Comparison of ENCODE assay signal across 8 cellular contexts in the genomic region with DNA sequence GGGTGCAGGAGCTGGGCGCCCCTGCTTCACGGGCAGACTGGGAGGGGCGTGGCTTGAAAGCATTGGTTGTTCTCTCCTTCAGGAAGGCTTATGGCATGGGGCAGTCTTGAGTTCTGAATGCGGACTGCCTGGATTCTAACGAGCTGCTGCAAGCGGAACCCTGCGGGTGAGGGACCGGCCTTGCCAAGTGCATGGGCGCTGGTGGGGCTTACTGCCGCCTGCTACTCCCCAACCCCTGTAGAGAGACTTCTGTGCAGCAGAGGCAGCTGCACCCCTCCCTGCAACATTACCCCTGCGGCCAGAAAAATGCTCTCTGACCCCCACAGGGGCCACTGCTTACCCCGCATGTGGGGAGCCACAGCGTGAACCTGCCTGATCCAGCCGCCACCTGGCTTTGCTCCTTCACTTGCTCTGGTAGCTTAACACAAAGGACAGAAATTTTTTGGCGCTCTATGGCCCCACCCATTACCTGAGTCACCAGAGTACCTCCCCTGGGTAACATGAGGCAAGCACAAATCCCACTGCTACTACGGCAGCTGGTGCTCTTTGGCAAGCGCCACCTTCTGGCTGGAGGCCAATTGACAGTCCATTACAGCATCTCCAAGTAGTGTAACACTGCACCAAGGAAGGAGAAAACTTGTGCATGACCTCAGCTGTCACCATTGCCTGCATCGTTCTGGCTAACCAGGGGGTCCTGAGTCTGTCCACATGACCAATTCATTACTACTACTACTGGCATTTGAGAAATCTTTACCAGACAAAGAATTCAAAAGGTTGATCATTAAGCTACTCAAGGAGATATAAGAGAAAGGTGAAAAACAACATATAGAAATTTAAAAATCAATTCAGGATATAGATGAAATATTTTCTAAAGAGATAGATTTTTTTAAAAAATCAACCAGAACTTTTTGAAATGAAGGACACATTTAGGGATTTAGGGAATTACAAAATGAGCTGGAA. TPM values are rescaled to one million over a fixed set of nuclear protein-coding genes. Genes with fewer than 3 reads are reported as not detected.
A peak's percentile ranks its signal among the peaks of the same experiment; 100 is the strongest.
DNase-seq lines count a peak whose midpoint lies in the region; ATAC-seq and TF ChIP-seq lines count a peak whose summit lies in the region.

No MANE protein-coding gene starts in this region.

- H3K4me1 ChIP-seq in PC-3 (ENCODE audit: insufficient read depth, low read length): peaks cover 6% of the 10 kb centered on the region; the same call in 1 of the 2 replicates

- intact Hi-C loops in PC-3 (cut with micrococcal nuclease): loop anchor here (1.0 kb wide), 1 partner anchor 149 kb away; no protein-coding TSS in a partner anchor
- intact Hi-C loops in activated T-helper 1 cell treated with anti-CD3 and anti-CD28 coated beads, Interleukin-12 subunit alpha, Interleukin-12 subunit beta, Interleukin-2, Interleukin-4 antibody, amounts not matched to agents 30 ng/mL and 10 ng/mL and 1 ng/mL, durations not matched to agents 14 hours and 24 hours and 36 hours (cut with micrococcal nuclease): loop anchor here (1.0 to 5.0 kb wide), 10 partner anchors 8 to 369 kb away; partner anchors contain the start of genes MYL12A and MYL12B

- peak overlapping the region; percentile 90 for H3K4me2 ChIP-seq in PC-3 (ENCODE audit: low read length)

- peak overlapping the region; percentile 76 for H3K27ac ChIP-seq in PC-3 (ENCODE audit: low read length)

- CTCF ChIA-PET in PC-3 (lab: Charles Lee): interaction anchor here (0.5 to 1.6 kb wide), 11 partner anchors 8 to 369 kb away, joined by 3 to 6 read pairs (median 5); no protein-coding TSS in a partner anchor

- H3K27ac Mint-ChIP-seq in activated T-helper 1 cell treated with anti-CD3 and anti-CD28 coated beads, Interleukin-12 subunit alpha, Interleukin-12 subunit beta, Interleukin-2, Interleukin-4 antibody, amounts not matched to agents 30 ng/mL and 10 ng/mL and 1 ng/mL, durations not matched to agents 14 hours and 24 hours and 36 hours: peak overlapping the region; percentile 82
- peak overlapping the region; percentile 92 to 94 (median 94) for H3K27ac Mint-ChIP-seq in nephron

- DNase-seq in CD1c-positive myeloid dendritic cell (ENCODE audit: extremely low spot score) (peak; percentile 92), PC-3 (peak; percentile 99), fibroblast of pulmonary artery (ENCODE audit: low read depth) (peak; percentile 88)
- peak; percentile 89 for DNase-seq in activated T-helper 1 cell treated with anti-CD3 and anti-CD28 coated beads, Interleukin-12 subunit alpha, Interleukin-12 subunit beta, Interleukin-2, Interleukin-4 antibody, amounts not matched to agents 30 ng/mL and 10 ng/mL and 1 ng/mL, durations not matched to agents 14 hours and 24 hours and 36 hours (ENCODE audit: low spot score)
- peak; percentile 91 for DNase-seq in stimulated activated naive CD4-positive, alpha-beta T cell treated with Interleukin-2 at 50 U/mL for 16 hours (lab: John Stamatoyannopoulos, UW)

- H3F3A ChIP-seq in PC-3 (ENCODE audit: low read length, unreplicated experiment): no peaks in the 10 kb centered on the region

- no peaks in the 10 kb centered on the region for H3K9me3 ChIP-seq in PC-3 (ENCODE audit: low read length)

- H3K9me3 Mint-ChIP-seq in activated T-helper 1 cell treated with anti-CD3 and anti-CD28 coated beads, Interleukin-12 subunit alpha, Interleukin-12 subunit beta, Interleukin-2, Interleukin-4 antibody, amounts not matched to agents 30 ng/mL and 10 ng/mL and 1 ng/mL, durations not matched to agents 14 hours and 24 hours and 36 hours: no peaks in the 10 kb centered on the region
- H3K9me3 Mint-ChIP-seq in nephron: peaks cover 32% of the 10 kb centered on the region

- ATAC-seq in GM19395 (IDR thresholded peaks at IDR 0.05; ENCODE audit: unreplicated experiment) (peak; percentile 99), HG03521 (IDR thresholded peaks at IDR 0.05; ENCODE audit: unreplicated experiment) (peak; percentile 99), PC-3 (peak; percentile 94)

- H3K36me3 ChIP-seq in PC-3 (ENCODE audit: low read depth, low read length): no peaks in the 10 kb centered on the region

- peak overlapping the region; percentile 92 for H3K9ac ChIP-seq in PC-3 (ENCODE audit: low read length)

- TF ChIP-seq CTCF in PC-3 (conservative IDR thresholded peaks at IDR 0.05; ENCODE audit: low read depth, low read length): peak; percentile 94
- peak; percentile 23 for TF ChIP-seq CTCF in fibroblast of pulmonary artery (IDR thresholded peaks at IDR 0.05; ENCODE audit: low read length, missing control alignments)
- peak; percentile 60 to 85 (median 69) for TF ChIP-seq CTCF in nephron (IDR thresholded peaks at IDR 0.05; ENCODE audit: unreplicated experiment in 3 of 3)

- peaks cover 33% of the 10 kb centered on the region for H3K27me3 Mint-ChIP-seq in activated T-helper 1 cell treated with anti-CD3 and anti-CD28 coated beads, Interleukin-12 subunit alpha, Interleukin-12 subunit beta, Interleukin-2, Interleukin-4 antibody, amounts not matched to agents 30 ng/mL and 10 ng/mL and 1 ng/mL, durations not matched to agents 14 hours and 24 hours and 36 hours (ENCODE audit: insufficient read depth)
- H3K27me3 Mint-ChIP-seq in nephron (ENCODE audit: low read depth): peaks cover 3% of the 10 kb centered on the region

- peaks cover 9% of the 10 kb centered on the region for H3K79me2 ChIP-seq in PC-3 (ENCODE audit: low read length)

- POLR2A ChIA-PET in PC-3 (lab: Charles Lee; ENCODE audit: unreplicated experiment): interaction anchor here (0.5 to 1.4 kb wide), 9 partner anchors 11 to 308 kb away, joined by 3 to 7 read pairs (median 4); no protein-coding TSS in a partner anchor

- H4K20me1 ChIP-seq in PC-3 (ENCODE audit: low read length): no peaks in the 10 kb centered on the region

- no peaks in the 10 kb centered on the region for H3K36me3 Mint-ChIP-seq in activated T-helper 1 cell treated with anti-CD3 and anti-CD28 coated beads, Interleukin-12 subunit alpha, Interleukin-12 subunit beta, Interleukin-2, Interleukin-4 antibody, amounts not matched to agents 30 ng/mL and 10 ng/mL and 1 ng/mL, durations not matched to agents 14 hours and 24 hours and 36 hours (ENCODE audit: low read depth)
- peaks cover 31% of the 10 kb centered on the region for H3K36me3 Mint-ChIP-seq in nephron (ENCODE audit: low read depth)

- no peaks in the 10 kb centered on the region for H3K27me3 ChIP-seq in PC-3 (ENCODE audit: low read length)

- peaks cover 15% of the 10 kb centered on the region for H3K4me1 Mint-ChIP-seq in activated T-helper 1 cell treated with anti-CD3 and anti-CD28 coated beads, Interleukin-12 subunit alpha, Interleukin-12 subunit beta, Interleukin-2, Interleukin-4 antibody, amounts not matched to agents 30 ng/mL and 10 ng/mL and 1 ng/mL, durations not matched to agents 14 hours and 24 hours and 36 hours (ENCODE audit: low read depth)
- peaks cover 7% of the 10 kb centered on the region for H3K4me1 Mint-ChIP-seq in nephron

- H3K4me3 Mint-ChIP-seq in activated T-helper 1 cell treated with anti-CD3 and anti-CD28 coated beads, Interleukin-12 subunit alpha, Interleukin-12 subunit beta, Interleukin-2, Interleukin-4 antibody, amounts not matched to agents 30 ng/mL and 10 ng/mL and 1 ng/mL, durations not matched to agents 14 hours and 24 hours and 36 hours: peak overlapping the region; percentile 91
- peak overlapping the region; percentile 95 to 97 (median 96) for H3K4me3 Mint-ChIP-seq in nephron

- peak overlapping the region; percentile 84 for H3K4me3 ChIP-seq in PC-3 (ENCODE audit: low read length)
- peak overlapping the region; percentile 59 for H3K4me3 ChIP-seq in fibroblast of pulmonary artery (replicated peaks; ENCODE audit: low read depth, low read length)

- peak overlapping the region; percentile 69 for H2AFZ ChIP-seq in PC-3 (ENCODE audit: low read length)

- H3K9me2 ChIP-seq in PC-3 (replicated peaks; ENCODE audit: low read length): no peaks in the 10 kb centered on the region

- TSS peak; percentile 90 for BruUV-seq in PC-3 (replicated peaks; lab: Mats Ljungman, UMichigan)

RNA-seq across cellular contexts. Expression of gene MYL12B, which starts 35.4 kb away (rescaled TPM):
- 233 and 308 TPM in 2 replicates for total RNA-seq in PC-3 (2014; rRNA removed)
- total RNA-seq in activated T-helper 1 cell treated with anti-CD3 and anti-CD28 coated beads, Interleukin-12 subunit alpha, Interleukin-12 subunit beta, Interleukin-2, Interleukin-4 antibody, amounts not matched to agents 30 ng/mL and 10 ng/mL and 1 ng/mL, durations not matched to agents 14 hours and 24 hours and 36 hours: 234 and 235 TPM in 2 replicates

RNA-seq across cellular contexts. Expression of gene MYL12A, which starts 49.7 kb away (rescaled TPM):
- total RNA-seq in PC-3 (2014; rRNA removed): 254 and 329 TPM in 2 replicates
- total RNA-seq in activated T-helper 1 cell treated with anti-CD3 and anti-CD28 coated beads, Interleukin-12 subunit alpha, Interleukin-12 subunit beta, Interleukin-2, Interleukin-4 antibody, amounts not matched to agents 30 ng/mL and 10 ng/mL and 1 ng/mL, durations not matched to agents 14 hours and 24 hours and 36 hours: 330 and 334 TPM in 2 replicates

Comparison
In these comparisons a context has a peak if more than half of its experiments do, and no peak if none do; other contexts are left out.
1. Peak in every context shown above with its lines: DNase-seq, ATAC-seq, H3K4me3 ChIP-seq and H3K27ac ChIP-seq.
2. CTCF ChIP-seq: peak in every context shown above with its lines; median percentile 94 in PC-3; 69 in nephron; 23 in fibroblast of pulmonary artery.